30 cellular contexts compared by ENCODE assay signal in the genomic region with DNA sequence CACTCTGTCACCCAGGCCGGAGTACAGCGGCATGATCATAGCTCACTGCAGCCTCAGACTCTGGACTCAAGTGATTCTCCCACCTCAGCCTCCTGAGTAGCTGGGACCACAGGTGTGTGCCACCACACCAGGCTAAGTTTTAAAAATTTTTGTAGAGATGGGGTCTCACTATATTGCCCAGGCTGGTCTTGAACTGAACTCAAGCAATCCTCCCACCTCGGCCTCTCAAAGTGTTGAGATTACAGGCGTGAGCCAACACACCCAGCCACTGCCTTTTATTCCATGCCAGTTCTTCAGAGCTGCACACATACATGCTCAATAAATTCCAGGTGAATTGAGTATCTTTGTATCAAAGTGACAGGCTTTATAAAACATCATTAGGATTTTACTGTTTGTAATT.
"Had no signal": no experiment of that assay in that cellular context is flagged by ENCODE, and none has a peak within 500 bp of the region (broad histone marks: within the 10 kb centered on the region; RNA-seq: fewer than 3 reads in every experiment).

No MANE protein-coding gene starts in this region.

- H3K27me3 Mint-ChIP-seq: activated CD4-positive, alpha-beta memory T cell treated with anti-CD3 and anti-CD28 coated beads for 36 hours; activated CD4-positive, alpha-beta T cell treated with anti-CD3 and anti-CD28 coated beads, Interleukin-2, amount 10 ng/mL, durations not matched to agents 7 days and 5 days; activated naive CD8-positive, alpha-beta T cell had no signal

- H3K4me2 ChIP-seq: KMS-11 had no signal

- DNase-seq: activated CD4-positive, alpha-beta memory T cell treated with anti-CD3 and anti-CD28 coated beads for 36 hours; activated CD4-positive, alpha-beta T cell treated with anti-CD3 and anti-CD28 coated beads, Interleukin-2, amount 10 ng/mL, durations not matched to agents 7 days and 5 days; activated CD4-positive, CD25-positive, alpha-beta regulatory T cell; activated CD8-positive, alpha-beta memory T cell treated with anti-CD3 and anti-CD28 coated beads for 24 hours; activated effector memory CD4-positive, alpha-beta T cell treated with Interleukin-2 at 50 U/mL for 16 hours; activated naive CD4-positive, alpha-beta T cell; adrenal gland; anterior cingulate cortex; caudate nucleus; MG63; MV-4-11; NCI-H1092 treated with DMSO at 0.1 percent for 48 hours; NCI-H1417 treated with DMSO at 0.1 percent for 48 hours; NCI-H1694; NCI-H2029 treated with DMSO at 0.1 percent for 48 hours; NCI-H345; NCI-H510A; NCI-H69; NK-92 treated with Interleukin-12 subunit alpha and Interleukin-12 subunit beta, amount 100 ng/mL, for 24 hours; Right ventricle myocardium superior; RPMI8226; T-helper 2 cell; T1000 had no signal

- H3K9me3 Mint-ChIP-seq: activated CD4-positive, alpha-beta memory T cell treated with anti-CD3 and anti-CD28 coated beads for 36 hours; activated CD4-positive, alpha-beta T cell treated with anti-CD3 and anti-CD28 coated beads, Interleukin-2, amount 10 ng/mL, durations not matched to agents 7 days and 5 days had no signal

- H3K4me3 ChIP-seq: adrenal gland, breast epithelium, MG63, SJSA1 had no signal

- FAIRE-seq: TTC549 had no signal

- H3K27me3 ChIP-seq: adrenal gland, breast epithelium, MG63, SJSA1 had no signal

- H3K27ac Mint-ChIP-seq: activated T-helper 1 cell treated with anti-CD3 and anti-CD28 coated beads, Interleukin-12 subunit alpha, Interleukin-12 subunit beta, Interleukin-2, Interleukin-4 antibody, amounts not matched to agents 30 ng/mL and 10 ng/mL and 1 ng/mL, durations not matched to agents 14 hours and 24 hours and 36 hours had no signal

- ATAC-seq: Panc1 had no signal

- H3K27ac ChIP-seq: adrenal gland, breast epithelium, KMS-11, SJSA1 had no signal

- H3K4me3 Mint-ChIP-seq: activated CD4-positive, alpha-beta memory T cell treated with anti-CD3 and anti-CD28 coated beads for 36 hours; activated CD4-positive, alpha-beta T cell treated with anti-CD3 and anti-CD28 coated beads, Interleukin-2, amount 10 ng/mL, durations not matched to agents 7 days and 5 days; activated naive CD8-positive, alpha-beta T cell; activated T-helper 1 cell treated with anti-CD3 and anti-CD28 coated beads, Interleukin-12 subunit alpha, Interleukin-12 subunit beta, Interleukin-2, Interleukin-4 antibody, amounts not matched to agents 30 ng/mL and 10 ng/mL and 1 ng/mL, durations not matched to agents 14 hours and 24 hours and 36 hours had no signal

- H3K9me3 ChIP-seq: adrenal gland, breast epithelium, MG63, SJSA1 had no signal

- H3K9ac ChIP-seq: KMS-11 had no signal

- H3K4me1 ChIP-seq: breast epithelium, SJSA1 had no signal
